In the genomic region with DNA sequence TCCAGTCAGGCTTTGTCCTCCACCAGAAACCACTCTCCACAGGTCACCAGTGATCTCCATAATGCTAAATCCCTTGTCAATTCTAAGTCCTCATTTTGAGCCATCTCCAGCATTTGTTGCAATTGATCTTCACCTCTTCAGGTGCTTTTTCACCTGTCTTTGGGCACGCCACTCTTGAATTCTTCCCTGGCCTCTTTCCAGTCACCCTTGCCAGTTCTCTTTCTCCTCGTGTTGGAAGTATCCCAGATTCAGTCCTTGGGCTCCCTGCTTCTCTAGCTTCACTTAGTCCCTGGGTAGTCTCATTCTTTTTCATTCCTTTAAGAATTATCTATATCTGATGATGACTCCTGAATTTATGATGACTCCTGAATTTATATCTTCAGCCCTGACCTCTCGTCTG, we compare ENCODE assay signal across 28 cellular contexts. TPM values are rescaled to one million over a fixed set of nuclear protein-coding genes. Genes with fewer than 3 reads are reported as not detected.
"Had no signal": no experiment of that assay in that cellular context is flagged by ENCODE, and none has a peak within 500 bp of the region (broad histone marks: within the 10 kb centered on the region; RNA-seq: fewer than 3 reads in every experiment).

No MANE protein-coding gene starts in this region.

- H3K4me1 ChIP-seq: colonic mucosa had no signal

- H3K9me3 ChIP-seq: colonic mucosa had no signal

- ATAC-seq: activated CD4-positive, CD25-positive, alpha-beta regulatory T cell treated with anti-CD3 and anti-CD28 coated beads, Interleukin-2, amount 50 U/mL, for 24 hours; activated T-cell treated with anti-CD3 and anti-CD28 coated beads, Interleukin-2, amount 50 U/mL, for 4 hours; activated T-helper 17 cell treated with anti-CD3 and anti-CD28 coated beads, Interleukin-2, amount 50 U/mL, for 72 hours; esophagus mucosa; T-cell had no signal

- H3K27me3 ChIP-seq: brain microvascular endothelial cell, colonic mucosa had no signal

- DNase-seq: activated B cell treated with CpG ODN at 0.5 μM for 24 hours; activated CD4-positive, alpha-beta memory T cell treated with anti-CD3 and anti-CD28 coated beads for 36 hours; activated CD4-positive, alpha-beta T cell treated with anti-CD3 and anti-CD28 coated beads, Interleukin-2, amount 10 ng/mL, durations not matched to agents 24 days and 14 days; activated CD8-positive, alpha-beta memory T cell treated with anti-CD3 and anti-CD28 coated beads for 24 hours; activated effector memory CD4-positive, alpha-beta T cell treated with Interleukin-2 at 50 U/mL for 16 hours; activated gamma-delta T cell treated with Interleukin-2 at 50 U/mL for 16 hours; activated naive CD4-positive, alpha-beta T cell treated with anti-CD3 and anti-CD28 coated beads, Interleukin-2, amount 50 U/mL, for 16 hours; activated naive CD4-positive, alpha-beta T cell treated with Interleukin-2 at 50 U/mL for 16 hours; activated T-cell treated with anti-CD3 and anti-CD28 coated beads, Interleukin-2, amount 50 U/mL, for 4 hours; amniotic stem cell; anterior cingulate cortex; brain microvascular endothelial cell; colonic mucosa; effector CD8-positive, alpha-beta T cell; foreskin fibroblast; head of caudate nucleus; T-cell; T1000; WERI-Rb-1 had no signal

- FAIRE-seq: astrocyte, bronchial epithelial cell, endometrium, endothelial cell of umbilical vein, frontal cortex had no signal

- H3K27ac ChIP-seq: brain microvascular endothelial cell, colonic mucosa, WERI-Rb-1 had no signal

- H3K4me3 ChIP-seq: colonic mucosa had no signal

RNA-seq across cellular contexts. Expression of a gene that starts 56.1 kb away (rescaled TPM):
- total RNA-seq: activated CD4-positive, alpha-beta memory T cell treated with anti-CD3 and anti-CD28 coated beads for 36 hours; activated CD4-positive, alpha-beta T cell treated with anti-CD3 and anti-CD28 coated beads, Interleukin-2, amount 10 ng/mL, durations not matched to agents 24 days and 14 days; activated T-helper 17 cell treated with anti-CD3 and anti-CD28 coated beads, Interleukin-2, amount 50 U/mL, for 72 hours; astrocyte; cardiac septum; endothelial cell of umbilical vein had no signal
